ENCODE assay signal across 16 cellular contexts in genomic region chr6:148396411-148396810, GRCh38. TPM values are rescaled to one million over a fixed set of nuclear protein-coding genes. Genes with fewer than 3 reads are reported as not detected.
"Had no signal": no experiment of that assay in that cellular context is flagged by ENCODE, and none has a peak within 500 bp of the region (broad histone marks: within the 10 kb centered on the region; RNA-seq: fewer than 3 reads in every experiment).

No MANE protein-coding gene starts in this region.

- H3K9me3 ChIP-seq: prostate gland, right lobe of liver, SJSA1 had no signal

- H3K27me3 ChIP-seq: cardiac muscle cell, right lobe of liver, SJSA1 had no signal

- ATAC-seq: naive thymus-derived CD8-positive, alpha-beta T cell; T-helper 17 cell had no signal

- H3K4me1 ChIP-seq: prostate gland, SJSA1 had no signal

- H3K4me3 ChIP-seq: cardiac muscle cell, prostate gland, right lobe of liver, SJSA1, smooth muscle cell had no signal

- H3K27ac ChIP-seq: cardiac muscle cell, prostate gland, SJSA1, WERI-Rb-1 had no signal

- DNase-seq: activated CD4-positive, alpha-beta T cell treated with anti-CD3 and anti-CD28 coated beads for 1 hour; activated CD4-positive, alpha-beta T cell treated with anti-CD3 and anti-CD28 coated beads, Interleukin-2, amount 50 U/mL, for 4 hours; activated gamma-delta T cell treated with Interleukin-2 at 50 U/mL for 16 hours; endodermal cell; erythroblast; islet precursor cell; mesenchymal stem cell; naive thymus-derived CD8-positive, alpha-beta T cell; right lobe of liver; stimulated activated CD4-positive, alpha-beta T cell treated with anti-CD3 and anti-CD28 coated beads, Interleukin-4, amount 100 ng/mL, for 1 hour; T-helper 17 cell; WERI-Rb-1 had no signal

- H3K36me3 ChIP-seq: cardiac muscle cell, prostate gland, right lobe of liver had no signal

RNA-seq across cellular contexts. Expression of gene SASH1, which starts 53.8 kb away (rescaled TPM):
- total RNA-seq: naive thymus-derived CD8-positive, alpha-beta T cell had no signal
